Comparison of ENCODE assay signal across 8 cellular contexts in genomic region chr17:7687908-7688807, GRCh38. TPM values are rescaled to one million over a fixed set of nuclear protein-coding genes. Genes with fewer than 3 reads are reported as not detected.
DNase-seq lines count a peak whose midpoint lies in the region; ATAC-seq and TF ChIP-seq lines count a peak whose summit lies in the region.

WRAP53 (plus strand) TSS chr17:7688477; CDS start chr17:7688649, 172 bp downstream.

- H3K27me3 ChIP-seq in testis: no peaks in the 10 kb centered on the region

- H3K4me1 Mint-ChIP-seq in activated naive CD4-positive, alpha-beta T cell treated with anti-CD3 and anti-CD28 coated beads, Interleukin-2, amount 50 U/mL, for 24 hours: peaks cover 29% of the 10 kb centered on the region

- H3K9me3 Mint-ChIP-seq in activated naive CD4-positive, alpha-beta T cell treated with anti-CD3 and anti-CD28 coated beads, Interleukin-2, amount 50 U/mL, for 24 hours: no peaks in the 10 kb centered on the region

- H3K36me3 ChIP-seq in testis (ENCODE audit: low read depth, missing control alignments): no peaks in the 10 kb centered on the region

- H3K4me1 ChIP-seq in testis: peaks cover 24% of the 10 kb centered on the region

- ATAC-seq in HG02588 (IDR thresholded peaks at IDR 0.05; ENCODE audit: unreplicated experiment) (peak; percentile 57), SK-N-SH treated with all-trans-retinoic acid at 6 μM for 48 hours (peak; percentile 91)

- WGBS in testis, 2 donors: 0 to 1% methylated on average over 16 to 51 of the region's 51 CpGs

- no peaks in the 10 kb centered on the region for H3K9me3 ChIP-seq in testis

- peak within 1 kb of the TSS; percentile 95 for H3K4me3 Mint-ChIP-seq in activated naive CD4-positive, alpha-beta T cell treated with anti-CD3 and anti-CD28 coated beads, Interleukin-2, amount 50 U/mL, for 24 hours

- H3K4me3 ChIP-seq in testis: peak within 1 kb of the TSS; percentile 85 to 92

- intact Hi-C loops in testis (cut with DNase I; ENCODE audit: low total_unique reads): no loop called here

- H3K27ac Mint-ChIP-seq in activated naive CD4-positive, alpha-beta T cell treated with anti-CD3 and anti-CD28 coated beads, Interleukin-2, amount 50 U/mL, for 24 hours: peak within 1 kb of the TSS; percentile 99

- DNase-seq in NCI-H1092 (lab: John Stamatoyannopoulos, UW): peak; percentile 92
- peak; percentile 98 for DNase-seq in globus pallidus (ENCODE audit: low spot score)
- DNase-seq in occipital lobe (lab: John Stamatoyannopoulos, UW): peak; percentile 97
- peak; percentile 99 for DNase-seq in testis

- H3K27ac ChIP-seq in testis: peak within 1 kb of the TSS; percentile 84 to 96

- H3K27me3 Mint-ChIP-seq in activated naive CD4-positive, alpha-beta T cell treated with anti-CD3 and anti-CD28 coated beads, Interleukin-2, amount 50 U/mL, for 24 hours: no peaks in the 10 kb centered on the region

- peak; percentile 98 to 99 (median 99) for TF ChIP-seq CTCF in testis (IDR thresholded peaks at IDR 0.05)

- peaks cover 15% of the 10 kb centered on the region for H3K36me3 Mint-ChIP-seq in activated naive CD4-positive, alpha-beta T cell treated with anti-CD3 and anti-CD28 coated beads, Interleukin-2, amount 50 U/mL, for 24 hours

- TF ChIP-seq POLR2A in GM10847 (IDR thresholded peaks at IDR 0.05; ENCODE audit: extremely low read depth, insufficient read length) (peak; percentile 24), testis (IDR thresholded peaks at IDR 0.05) (no peak)

TF ChIP-seq in SK-N-SH treated with all-trans-retinoic acid at 6 μM for 48 hours, 23 proteins besides CTCF, POLR2A, EP300 and RAD21:
- TF ChIP-seq, protein P1, sequence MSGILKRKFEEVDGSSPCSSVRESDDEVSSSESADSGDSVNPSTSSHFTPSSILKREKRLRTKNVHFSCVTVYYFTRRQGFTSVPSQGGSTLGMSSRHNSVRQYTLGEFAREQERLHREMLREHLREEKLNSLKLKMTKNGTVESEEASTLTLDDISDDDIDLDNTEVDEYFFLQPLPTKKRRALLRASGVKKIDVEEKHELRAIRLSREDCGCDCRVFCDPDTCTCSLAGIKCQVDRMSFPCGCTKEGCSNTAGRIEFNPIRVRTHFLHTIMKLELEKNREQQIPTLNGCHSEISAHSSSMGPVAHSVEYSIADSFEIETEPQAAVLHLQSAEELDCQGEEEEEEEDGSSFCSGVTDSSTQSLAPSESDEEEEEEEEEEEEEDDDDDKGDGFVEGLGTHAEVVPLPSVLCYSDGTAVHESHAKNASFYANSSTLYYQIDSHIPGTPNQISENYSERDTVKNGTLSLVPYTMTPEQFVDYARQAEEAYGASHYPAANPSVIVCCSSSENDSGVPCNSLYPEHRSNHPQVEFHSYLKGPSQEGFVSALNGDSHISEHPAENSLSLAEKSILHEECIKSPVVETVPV (CRISPR knock-in tag; IDR thresholded peaks at IDR 0.05): no peak
- TF ChIP-seq SNAI2 (CRISPR knock-in tag; IDR thresholded peaks at IDR 0.05) (no peak), TOX (CRISPR knock-in tag; IDR thresholded peaks at IDR 0.05; ENCODE audit: borderline replicate concordance) (no peak), GLIS3 (CRISPR knock-in tag; IDR thresholded peaks at IDR 0.05) (no peak), ESRRG (CRISPR knock-in tag; IDR thresholded peaks at IDR 0.05) (no peak), ZNF565 (CRISPR knock-in tag; conservative IDR thresholded peaks at IDR 0.05; ENCODE audit: low read depth) (no peak), CREB5 (CRISPR knock-in tag; IDR thresholded peaks at IDR 0.05; ENCODE audit: low read depth) (no peak)

RNA-seq across cellular contexts. Expression of gene WRAP53, which starts in this region (rescaled TPM):
- 9.5 TPM for total RNA-seq in occipital lobe
- 10 to 100 TPM; 10.5 to 11.3 TPM for total RNA-seq in testis
- polyA plus RNA-seq in testis (ENCODE audit: insufficient read depth, low read depth, low replicate concordance): 12.0 TPM

Comparison
In these comparisons a context has a peak if more than half of its experiments do, and no peak if none do; other contexts are left out.
1. Peak in every context shown above with its lines: DNase-seq, ATAC-seq, H3K4me3 ChIP-seq and H3K27ac ChIP-seq.